1 cellular context compared by ENCODE assay signal in genomic region chr2:176126929-176127768, GRCh38.
TF ChIP-seq lines count a peak whose summit lies in the region.

No MANE protein-coding gene starts in this region.

TF ChIP-seq in K562, 482 proteins besides CTCF, POLR2A, EP300 and RAD21:
- TF ChIP-seq NCOA2 (IDR thresholded peaks at IDR 0.05; ENCODE audit: partially characterized antibody in 2 of 2): no peak
- peak; percentile 86 for TF ChIP-seq DEAF1 (CRISPR knock-in tag; IDR thresholded peaks at IDR 0.05)
- TF ChIP-seq GATAD2B (IDR thresholded peaks at IDR 0.05; ENCODE audit: borderline replicate concordance): no peak
- no peak for TF ChIP-seq CAMTA2 (CRISPR knock-in tag; conservative IDR thresholded peaks at IDR 0.05)
- TF ChIP-seq SNRNP70 (optimal IDR thresholded peaks at IDR 0.05; ENCODE audit: low read depth, low read length): no peak
- no peak for TF ChIP-seq NCOA4 (IDR thresholded peaks at IDR 0.05; ENCODE audit: partially characterized antibody)
- no peak for TF ChIP-seq NR3C1 (CRISPR knock-in tag; IDR thresholded peaks at IDR 0.05)
- no peak for TF ChIP-seq CGGBP1 (CRISPR knock-in tag; IDR thresholded peaks at IDR 0.05)
- TF ChIP-seq SMC3 (conservative IDR thresholded peaks at IDR 0.05; ENCODE audit: insufficient read depth, low read depth, low read length): peak; percentile 66
- no peak for TF ChIP-seq PTRF (tag; IDR thresholded peaks at IDR 0.05)
- TF ChIP-seq XRCC4 (IDR thresholded peaks at IDR 0.05; ENCODE audit: extremely low read depth, insufficient read depth, insufficient read length): no peak
TF ChIP-seq in K562: peak in this region for 2.
